ENCODE assay signal across 21 cellular contexts in the genomic region with DNA sequence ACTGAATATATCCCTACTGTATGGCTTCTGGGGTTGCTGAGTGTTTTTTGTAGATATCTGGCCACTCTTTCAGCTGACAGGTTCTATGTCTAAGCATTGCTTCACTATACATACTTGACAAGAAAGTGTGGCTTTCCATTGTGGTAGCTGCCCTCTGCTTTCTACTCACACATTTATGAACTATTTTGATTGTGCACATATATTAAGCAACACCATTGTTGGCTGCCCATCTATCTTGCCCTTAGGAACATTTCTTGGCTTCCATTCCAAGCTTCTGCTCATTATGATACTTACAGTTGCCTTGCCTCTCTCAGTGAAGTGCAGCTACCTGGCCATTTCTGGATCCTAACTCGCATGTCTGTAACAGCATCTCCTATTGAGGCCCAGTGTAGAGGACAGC.
"Had no signal": no experiment of that assay in that cellular context is flagged by ENCODE, and none has a peak within 500 bp of the region (broad histone marks: within the 10 kb centered on the region; RNA-seq: fewer than 3 reads in every experiment).

No MANE protein-coding gene starts in this region.

- H3K9me3 Mint-ChIP-seq: naive thymus-derived CD8-positive, alpha-beta T cell; stimulated activated naive CD8-positive, alpha-beta T cell treated with anti-CD3 and anti-CD28 coated beads, Interleukin-15, amount 100 ng/mL, for 72 hours had no signal

- H3K36me3 Mint-ChIP-seq: naive thymus-derived CD8-positive, alpha-beta T cell; stimulated activated naive B cell treated with anti-CD40 and anti-IgM and Interleukin-4, amounts not matched to agents 10 μg/mL and 1 μg/mL and 100 μg/mL, for 72 hours had no signal

- H3K27ac Mint-ChIP-seq: naive thymus-derived CD8-positive, alpha-beta T cell; stimulated activated naive B cell treated with anti-CD40 and anti-IgM and Interleukin-4, amounts not matched to agents 10 μg/mL and 1 μg/mL and 100 μg/mL, for 72 hours; stimulated activated naive CD8-positive, alpha-beta T cell treated with anti-CD3 and anti-CD28 coated beads, Interleukin-15, amount 100 ng/mL, for 72 hours had no signal

- H3K27me3 ChIP-seq: esophagus squamous epithelium, neutrophil, right lobe of liver, spleen, testis, tibial nerve, upper lobe of right lung, vagina had no signal

- H3K9me3 ChIP-seq: esophagus squamous epithelium, lower lobe of right lung, mucosa of descending colon, neutrophil, psoas muscle, right lobe of liver, testis, upper lobe of right lung, vagina had no signal

- DNase-seq: effector memory CD4-positive, alpha-beta T cell; esophagus squamous epithelium; islet precursor cell; left ventricle myocardium inferior; lower lobe of right lung; mucosa of descending colon; naive thymus-derived CD8-positive, alpha-beta T cell; psoas muscle; retina; right lobe of liver; spleen; stimulated activated CD4-positive, alpha-beta T cell treated with anti-CD3 and anti-CD28 coated beads, Interleukin-15, amount 100 ng/mL, for 24 hours; stimulated activated CD4-positive, alpha-beta T cell treated with anti-CD3 and anti-CD28 coated beads, Interleukin-1b, Interleukin-23, amount 100 ng/mL, for 48 hours; stimulated activated CD4-positive, alpha-beta T cell treated with anti-CD3 and anti-CD28 coated beads, Interleukin-4, amount 100 ng/mL, for 24 hours; stimulated activated naive B cell treated with anti-CD40 and anti-IgM and Interleukin-4, amounts not matched to agents 10 μg/mL and 1 μg/mL and 100 μg/mL, for 72 hours; stimulated activated naive CD8-positive, alpha-beta T cell treated with anti-CD3 and anti-CD28 coated beads, Interleukin-15, amount 100 ng/mL, for 72 hours; testis; upper lobe of right lung had no signal

- H3K4me1 ChIP-seq: left ventricle myocardium inferior, lower lobe of right lung, psoas muscle, right lobe of liver, spleen, testis, tibial nerve, upper lobe of right lung, vagina had no signal

- H3K4me1 Mint-ChIP-seq: naive thymus-derived CD8-positive, alpha-beta T cell; stimulated activated naive B cell treated with anti-CD40 and anti-IgM and Interleukin-4, amounts not matched to agents 10 μg/mL and 1 μg/mL and 100 μg/mL, for 72 hours; stimulated activated naive CD8-positive, alpha-beta T cell treated with anti-CD3 and anti-CD28 coated beads, Interleukin-15, amount 100 ng/mL, for 72 hours had no signal

- ATAC-seq: mucosa of descending colon; naive thymus-derived CD8-positive, alpha-beta T cell; psoas muscle; stimulated activated naive B cell treated with anti-CD40 and anti-IgM and Interleukin-4, amounts not matched to agents 10 μg/mL and 1 μg/mL and 100 μg/mL, for 72 hours; stimulated activated naive CD8-positive, alpha-beta T cell treated with anti-CD3 and anti-CD28 coated beads, Interleukin-15, amount 100 ng/mL, for 72 hours had no signal

- H3K4me3 Mint-ChIP-seq: naive thymus-derived CD8-positive, alpha-beta T cell; stimulated activated naive B cell treated with anti-CD40 and anti-IgM and Interleukin-4, amounts not matched to agents 10 μg/mL and 1 μg/mL and 100 μg/mL, for 72 hours; stimulated activated naive CD8-positive, alpha-beta T cell treated with anti-CD3 and anti-CD28 coated beads, Interleukin-15, amount 100 ng/mL, for 72 hours had no signal

- H3K27ac ChIP-seq: esophagus squamous epithelium, left ventricle myocardium inferior, lower lobe of right lung, neutrophil, psoas muscle, right lobe of liver, spleen, testis, tibial nerve, upper lobe of right lung, vagina had no signal

- H3K27me3 Mint-ChIP-seq: stimulated activated naive B cell treated with anti-CD40 and anti-IgM and Interleukin-4, amounts not matched to agents 10 μg/mL and 1 μg/mL and 100 μg/mL, for 72 hours had no signal

- H3K4me3 ChIP-seq: esophagus squamous epithelium, left ventricle myocardium inferior, lower lobe of right lung, mucosa of descending colon, psoas muscle, right lobe of liver, spleen, testis, tibial nerve, upper lobe of right lung, vagina had no signal

- H3K36me3 ChIP-seq: esophagus squamous epithelium, left ventricle myocardium inferior, lower lobe of right lung, neutrophil, right lobe of liver, spleen, tibial nerve, upper lobe of right lung, vagina had no signal
